In genomic region chr9:97284798-97285197, GRCh38 we compare ENCODE assay signal across 1 cellular context.
TF ChIP-seq lines count a peak whose summit lies in the region.

No MANE protein-coding gene starts in this region.

TF ChIP-seq in HCT116, 20 proteins besides CTCF, POLR2A, EP300 and RAD21 (continued from another document):
- TF ChIP-seq, protein P1, sequence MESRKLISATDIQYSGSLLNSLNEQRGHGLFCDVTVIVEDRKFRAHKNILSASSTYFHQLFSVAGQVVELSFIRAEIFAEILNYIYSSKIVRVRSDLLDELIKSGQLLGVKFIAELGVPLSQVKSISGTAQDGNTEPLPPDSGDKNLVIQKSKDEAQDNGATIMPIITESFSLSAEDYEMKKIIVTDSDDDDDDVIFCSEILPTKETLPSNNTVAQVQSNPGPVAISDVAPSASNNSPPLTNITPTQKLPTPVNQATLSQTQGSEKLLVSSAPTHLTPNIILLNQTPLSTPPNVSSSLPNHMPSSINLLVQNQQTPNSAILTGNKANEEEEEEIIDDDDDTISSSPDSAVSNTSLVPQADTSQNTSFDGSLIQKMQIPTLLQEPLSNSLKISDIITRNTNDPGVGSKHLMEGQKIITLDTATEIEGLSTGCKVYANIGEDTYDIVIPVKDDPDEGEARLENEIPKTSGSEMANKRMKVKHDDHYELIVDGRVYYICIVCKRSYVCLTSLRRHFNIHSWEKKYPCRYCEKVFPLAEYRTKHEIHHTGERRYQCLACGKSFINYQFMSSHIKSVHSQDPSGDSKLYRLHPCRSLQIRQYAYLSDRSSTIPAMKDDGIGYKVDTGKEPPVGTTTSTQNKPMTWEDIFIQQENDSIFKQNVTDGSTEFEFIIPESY (IDR thresholded peaks at IDR 0.05; ENCODE audit: extremely low read depth, insufficient replicate concordance, low read length), result no peak
- TF ChIP-seq CBX3 (IDR thresholded peaks at IDR 0.05; ENCODE audit: low read depth), result peak; percentile 56; the same call in 1 of the 2 replicates
- TF ChIP-seq EGR1 (IDR thresholded peaks at IDR 0.05; ENCODE audit: low read depth), result no peak
- no peak for TF ChIP-seq MAX (IDR thresholded peaks at IDR 0.05)
- no peak for TF ChIP-seq FOSL1 (IDR thresholded peaks at IDR 0.05; ENCODE audit: low read depth)
